21 cellular contexts compared by ENCODE assay signal in genomic region chr12:24080465-24080864, GRCh38.
"Had no signal": no experiment of that assay in that cellular context is flagged by ENCODE, and none has a peak within 500 bp of the region (broad histone marks: within the 10 kb centered on the region; RNA-seq: fewer than 3 reads in every experiment).

No MANE protein-coding gene starts in this region.

- H3K4me1 ChIP-seq: SJCRH30 had no signal

- H3K4me3 ChIP-seq: SJCRH30 had no signal

- H3K27me3 ChIP-seq: SJCRH30 had no signal

- ATAC-seq: Panc1, PC-3 had no signal

- H3K36me3 ChIP-seq: SJCRH30 had no signal

- H3K9me3 ChIP-seq: SJCRH30 had no signal

- H3K4me2 ChIP-seq: KMS-11 had no signal

- DNase-seq: IMR-90; Kasumi-1; MM.1S; NCI-H1092 treated with DMSO at 0.1 percent for 48 hours; NCI-H1436; NCI-H1694; NCI-H187 treated with DMSO at 0.1 percent for 48 hours; NCI-H2029 treated with DMSO at 0.1 percent for 48 hours; NCI-H2171 treated with DMSO at 0.1 percent for 48 hours; NCI-H345; NCI-H446 treated with DMSO at 0.1 percent for 48 hours; NCI-H510A treated with DMSO at 0.1 percent for 48 hours; NCI-H526; NCI-H748 treated with DMSO at 0.1 percent for 48 hours; NK-92 treated with Interleukin-12 subunit alpha and Interleukin-12 subunit beta, amount 100 ng/mL, for 24 hours; PC-3; SHP77 treated with DMSO at 0.1 percent for 48 hours; SJCRH30 had no signal

- H3K27ac ChIP-seq: KMS-11, RWPE1, SJCRH30 had no signal

- H3K9ac ChIP-seq: KMS-11 had no signal
